8 cellular contexts compared by ENCODE assay signal in genomic region chr14:50083467-50084337, GRCh38. TPM values are rescaled to one million over a fixed set of nuclear protein-coding genes. Genes with fewer than 3 reads are reported as not detected.
DNase-seq lines count a peak whose midpoint lies in the region; ATAC-seq and TF ChIP-seq lines count a peak whose summit lies in the region.

No MANE protein-coding gene starts in this region.

- H3K9me3 Mint-ChIP-seq in T-helper 1 cell treated with Interleukin-12 subunit alpha and Interleukin-12 subunit beta and Interleukin-4 antibody, amounts not matched to agents 30 μg/mL and 1 μg/mL, for 36 hours: peaks cover 4% of the 10 kb centered on the region
- no peaks in the 10 kb centered on the region for H3K9me3 Mint-ChIP-seq in central memory CD8-positive, alpha-beta T cell
- no peaks in the 10 kb centered on the region for H3K9me3 Mint-ChIP-seq in Calu3 (ENCODE audit: low read depth, unreplicated experiment)

- H3K27me3 Mint-ChIP-seq in T-helper 1 cell treated with Interleukin-12 subunit alpha and Interleukin-12 subunit beta and Interleukin-4 antibody, amounts not matched to agents 30 μg/mL and 1 μg/mL, for 36 hours (ENCODE audit: low read depth): no peaks in the 10 kb centered on the region
- no peaks in the 10 kb centered on the region for H3K27me3 Mint-ChIP-seq in central memory CD8-positive, alpha-beta T cell
- no peaks in the 10 kb centered on the region for H3K27me3 Mint-ChIP-seq in Calu3 (ENCODE audit: unreplicated experiment)

- BruUV-seq in Calu3 (replicated peaks; lab: Mats Ljungman, UMichigan): no TSS peak

- H3K4me1 Mint-ChIP-seq in T-helper 1 cell treated with Interleukin-12 subunit alpha and Interleukin-12 subunit beta and Interleukin-4 antibody, amounts not matched to agents 30 μg/mL and 1 μg/mL, for 36 hours (ENCODE audit: low read depth): peaks cover 63% of the 10 kb centered on the region
- peaks cover 68% of the 10 kb centered on the region for H3K4me1 Mint-ChIP-seq in central memory CD8-positive, alpha-beta T cell
- no peaks in the 10 kb centered on the region for H3K4me1 Mint-ChIP-seq in Calu3 (ENCODE audit: low read depth, unreplicated experiment)

- ATAC-seq in HG02588 (IDR thresholded peaks at IDR 0.05; ENCODE audit: unreplicated experiment): peak; percentile 33
- ATAC-seq in central memory CD8-positive, alpha-beta T cell (replicated peaks; ENCODE audit: extremely low read depth, poor library complexity, severe bottlenecking): peak; percentile 16

- DNase-seq in GM10248 (ENCODE audit: extremely low spot score): peak; percentile 46
- peak in 1 of 2 donors; percentile 31 for DNase-seq in central memory CD8-positive, alpha-beta T cell (ENCODE audit: low spot score in 2 of 2)
- peak; percentile 61 to 62 for DNase-seq in stimulated activated CD8-positive, alpha-beta memory T cell treated with anti-CD3 and anti-CD28 coated beads, Interleukin-2, amount 100 ng/mL, for 48 hours (ENCODE audit: low read depth in 2 of 2)
- no peak for DNase-seq in ureter (ENCODE audit: low spot score)
- DNase-seq in Calu3: no peak
- DNase-seq in DMS79 (lab: John Stamatoyannopoulos, UW): no peak

- H3K4me3 Mint-ChIP-seq in T-helper 1 cell treated with Interleukin-12 subunit alpha and Interleukin-12 subunit beta and Interleukin-4 antibody, amounts not matched to agents 30 μg/mL and 1 μg/mL, for 36 hours: peak overlapping the region; percentile 55
- H3K4me3 Mint-ChIP-seq in central memory CD8-positive, alpha-beta T cell: peak overlapping the region; percentile 32
- no peak overlapping the region for H3K4me3 Mint-ChIP-seq in Calu3 (ENCODE audit: low read depth, unreplicated experiment)

- peak overlapping the region; percentile 95 for H3K27ac Mint-ChIP-seq in T-helper 1 cell treated with Interleukin-12 subunit alpha and Interleukin-12 subunit beta and Interleukin-4 antibody, amounts not matched to agents 30 μg/mL and 1 μg/mL, for 36 hours
- peak overlapping the region; percentile 94 for H3K27ac Mint-ChIP-seq in central memory CD8-positive, alpha-beta T cell (ENCODE audit: low read depth)
- H3K27ac Mint-ChIP-seq in Calu3 (ENCODE audit: unreplicated experiment): no peak overlapping the region

- CTCF ChIA-PET in GM10248 (lab: Yijun Ruan, JAX): interaction anchor here (3.3 to 3.5 kb wide), 3 partner anchors 13 to 221 kb away, joined by 12 to 28 read pairs (median 19); no protein-coding TSS in a partner anchor
- CTCF ChIA-PET in Calu3 (lab: Charles Lee): no interaction called here

- intact Hi-C loops in Calu3 (cut with micrococcal nuclease; ENCODE audit: unreplicated experiment): no loop called here

- peaks cover 26% of the 10 kb centered on the region for H3K36me3 Mint-ChIP-seq in T-helper 1 cell treated with Interleukin-12 subunit alpha and Interleukin-12 subunit beta and Interleukin-4 antibody, amounts not matched to agents 30 μg/mL and 1 μg/mL, for 36 hours (ENCODE audit: low read depth)
- H3K36me3 Mint-ChIP-seq in central memory CD8-positive, alpha-beta T cell (ENCODE audit: insufficient read depth): peaks cover 28% of the 10 kb centered on the region
- no peaks in the 10 kb centered on the region for H3K36me3 Mint-ChIP-seq in Calu3 (ENCODE audit: insufficient read depth, unreplicated experiment)

- TF ChIP-seq CTCF in GM10248 (IDR thresholded peaks at IDR 0.05; ENCODE audit: control extremely low read depth, extremely low read depth, low read depth, missing control alignments): no peak
- TF ChIP-seq CTCF in Calu3 (IDR thresholded peaks at IDR 0.05; ENCODE audit: unreplicated experiment): no peak

- POLR2A ChIA-PET in GM10248 (lab: Yijun Ruan, JAX): interaction anchor here (1.1 kb wide), 2 partner anchors 45 to 463 kb away, joined by 3 to 4 read pairs; partner anchors contain the start of genes MGAT2 and RPL36AL

RNA-seq across cellular contexts. Expression of gene VCPKMT, which starts 32.7 kb away (rescaled TPM):
- total RNA-seq in ureter (6.4 TPM), Calu3 (2022) (7.1 and 8.8 TPM in 2 replicates)

Comparison
In these comparisons a context has a peak if more than half of its experiments do, and no peak if none do; other contexts are left out.
1. DNase-seq: peak in GM10248 (single experiment) and stimulated activated CD8-positive, alpha-beta memory T cell treated with anti-CD3 and anti-CD28 coated beads, Interleukin-2, amount 100 ng/mL, for 48 hours (2 of 2); none in ureter (single experiment), Calu3 (single experiment) and DMS79 (single experiment).